Comparison of ENCODE assay signal across 21 cellular contexts in the genomic region with DNA sequence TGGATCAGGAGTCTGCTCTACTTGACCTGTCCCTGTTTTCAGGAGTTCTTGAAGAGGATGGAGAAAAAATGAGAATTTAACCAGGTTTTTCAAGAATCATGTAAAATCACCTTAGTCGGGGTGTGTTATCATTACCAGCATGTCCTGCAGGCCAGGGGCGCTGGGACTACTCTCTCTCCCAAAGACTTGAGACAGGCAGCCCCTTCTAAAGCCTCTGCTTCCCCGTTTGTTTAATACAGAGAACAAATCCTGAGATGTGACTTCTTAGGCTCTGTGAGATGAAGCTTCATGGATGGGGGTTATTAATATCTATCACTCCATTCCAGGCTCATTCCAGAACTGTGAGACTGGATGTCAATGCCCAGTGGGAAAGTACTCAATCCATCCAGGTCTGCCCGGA. TPM values are rescaled to one million over a fixed set of nuclear protein-coding genes. Genes with fewer than 3 reads are reported as not detected.
"Had no signal": no experiment of that assay in that cellular context is flagged by ENCODE, and none has a peak within 500 bp of the region (broad histone marks: within the 10 kb centered on the region; RNA-seq: fewer than 3 reads in every experiment).

No MANE protein-coding gene starts in this region.

- H3K4me2 ChIP-seq: smooth muscle cell had no signal

- H3K9me3 ChIP-seq: heart right ventricle, psoas muscle, right lobe of liver had no signal

- H3K9me3 Mint-ChIP-seq: activated naive CD4-positive, alpha-beta T cell treated with anti-CD3 and anti-CD28 coated beads for 36 hours; neural crest cell had no signal

- H3K27ac ChIP-seq: epithelial cell of prostate, gastroesophageal sphincter, heart right ventricle, psoas muscle, right lobe of liver had no signal

- ATAC-seq: effector memory CD8-positive, alpha-beta T cell; gastroesophageal sphincter; heart right ventricle; left colon; psoas muscle; right lobe of liver had no signal

- H3K27ac Mint-ChIP-seq: activated naive CD4-positive, alpha-beta T cell treated with anti-CD3 and anti-CD28 coated beads for 36 hours; effector memory CD8-positive, alpha-beta T cell had no signal

- DNase-seq: activated CD4-positive, CD25-positive, alpha-beta regulatory T cell treated with anti-CD3 and anti-CD28 coated beads, Interleukin-2, amount 50 U/mL, for 72 hours; dermis blood vessel endothelial cell; effector memory CD8-positive, alpha-beta T cell; heart right ventricle; left colon; midbrain; psoas muscle; right lobe of liver; stimulated activated CD4-positive, alpha-beta T cell treated with anti-CD3 and anti-CD28 coated beads, Interleukin-4, amount 100 ng/mL, for 4 hours; stimulated activated CD8-positive, alpha-beta memory T cell treated with anti-CD3 and anti-CD28 coated beads, Interleukin-4, amount 100 ng/mL, for 48 hours; T-helper 9 cell had no signal

- H3K4me3 ChIP-seq: gastroesophageal sphincter, heart right ventricle, lung, psoas muscle, right lobe of liver, smooth muscle cell had no signal

- H3K36me3 ChIP-seq: gastroesophageal sphincter, heart right ventricle, right lobe of liver had no signal

RNA-seq across cellular contexts. Expression of gene PAX5, which starts 3.0 kb away (rescaled TPM):
- total RNA-seq: chondrocyte, dermis blood vessel endothelial cell, myocyte, osteocyte, ureter had no signal
- polyA plus RNA-seq: smooth muscle cell had no signal
